Comparison of ENCODE assay signal across 1 cellular context in genomic region chrX:18228069-18228468, GRCh38.
TF ChIP-seq lines count a peak whose summit lies in the region.

No MANE protein-coding gene starts in this region.

TF ChIP-seq in HepG2, 621 proteins besides CTCF, POLR2A, EP300 and RAD21:
- TF ChIP-seq, protein P1, sequence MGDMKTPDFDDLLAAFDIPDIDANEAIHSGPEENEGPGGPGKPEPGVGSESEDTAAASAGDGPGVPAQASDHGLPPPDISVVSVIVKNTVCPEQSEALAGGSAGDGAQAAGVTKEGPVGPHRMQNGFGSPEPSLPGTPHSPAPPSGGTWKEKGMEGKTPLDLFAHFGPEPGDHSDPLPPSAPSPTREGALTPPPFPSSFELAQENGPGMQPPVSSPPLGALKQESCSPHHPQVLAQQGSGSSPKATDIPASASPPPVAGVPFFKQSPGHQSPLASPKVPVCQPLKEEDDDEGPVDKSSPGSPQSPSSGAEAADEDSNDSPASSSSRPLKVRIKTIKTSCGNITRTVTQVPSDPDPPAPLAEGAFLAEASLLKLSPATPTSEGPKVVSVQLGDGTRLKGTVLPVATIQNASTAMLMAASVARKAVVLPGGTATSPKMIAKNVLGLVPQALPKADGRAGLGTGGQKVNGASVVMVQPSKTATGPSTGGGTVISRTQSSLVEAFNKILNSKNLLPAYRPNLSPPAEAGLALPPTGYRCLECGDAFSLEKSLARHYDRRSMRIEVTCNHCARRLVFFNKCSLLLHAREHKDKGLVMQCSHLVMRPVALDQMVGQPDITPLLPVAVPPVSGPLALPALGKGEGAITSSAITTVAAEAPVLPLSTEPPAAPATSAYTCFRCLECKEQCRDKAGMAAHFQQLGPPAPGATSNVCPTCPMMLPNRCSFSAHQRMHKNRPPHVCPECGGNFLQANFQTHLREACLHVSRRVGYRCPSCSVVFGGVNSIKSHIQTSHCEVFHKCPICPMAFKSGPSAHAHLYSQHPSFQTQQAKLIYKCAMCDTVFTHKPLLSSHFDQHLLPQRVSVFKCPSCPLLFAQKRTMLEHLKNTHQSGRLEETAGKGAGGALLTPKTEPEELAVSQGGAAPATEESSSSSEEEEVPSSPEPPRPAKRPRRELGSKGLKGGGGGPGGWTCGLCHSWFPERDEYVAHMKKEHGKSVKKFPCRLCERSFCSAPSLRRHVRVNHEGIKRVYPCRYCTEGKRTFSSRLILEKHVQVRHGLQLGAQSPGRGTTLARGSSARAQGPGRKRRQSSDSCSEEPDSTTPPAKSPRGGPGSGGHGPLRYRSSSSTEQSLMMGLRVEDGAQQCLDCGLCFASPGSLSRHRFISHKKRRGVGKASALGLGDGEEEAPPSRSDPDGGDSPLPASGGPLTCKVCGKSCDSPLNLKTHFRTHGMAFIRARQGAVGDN (CRISPR knock-in tag; IDR thresholded peaks at IDR 0.05), result peak; percentile 12; the same call in 1 of the 2 replicates
- peak; percentile 95 for TF ChIP-seq ZNF264 (CRISPR knock-in tag; IDR thresholded peaks at IDR 0.05)
- TF ChIP-seq ARID5B (CRISPR knock-in tag; IDR thresholded peaks at IDR 0.05), result no peak
